Comparison of ENCODE assay signal across 2 cellular contexts in the genomic region with DNA sequence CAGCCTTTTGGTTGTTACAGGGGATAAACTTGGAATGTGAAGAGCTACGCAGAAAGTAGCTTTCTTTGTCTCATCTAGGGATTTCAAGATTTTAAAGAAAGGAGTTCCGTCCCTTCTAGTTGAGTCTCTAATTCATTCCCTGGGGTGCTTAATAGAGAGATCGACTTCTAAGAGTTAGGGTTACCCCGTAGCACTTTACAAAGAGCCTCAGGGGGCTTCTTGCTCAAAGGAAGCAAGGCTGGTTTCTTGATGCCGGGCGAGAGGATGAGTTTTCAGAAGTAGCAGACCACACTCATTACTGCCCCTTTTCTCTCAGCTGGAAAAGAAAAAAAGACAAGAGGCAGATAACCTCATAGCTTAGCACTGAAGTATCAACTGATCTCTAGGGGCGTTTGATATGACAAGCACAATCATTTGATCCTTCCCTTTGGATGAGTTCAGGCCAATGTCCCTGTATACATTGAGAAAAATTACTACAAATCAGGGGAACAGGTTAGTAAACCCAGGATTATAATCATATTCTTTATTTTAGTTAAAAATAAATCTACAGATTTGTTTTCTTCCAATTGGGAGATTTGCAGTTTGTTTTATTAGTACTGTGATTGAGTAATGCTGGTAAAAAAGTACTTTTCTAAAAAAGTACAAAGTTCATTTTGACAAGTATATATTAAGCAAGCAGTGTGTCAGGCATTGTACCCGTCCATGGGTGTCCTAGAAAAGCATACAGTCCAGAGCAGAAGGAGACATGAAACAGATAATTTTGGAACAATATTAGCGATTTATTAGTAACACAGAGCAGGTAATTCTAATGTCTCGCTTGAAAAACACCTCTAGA.
A peak's percentile ranks its signal among the peaks of the same experiment; 100 is the strongest.
TF ChIP-seq lines count a peak whose summit lies in the region.

No MANE protein-coding gene starts in this region.

TF ChIP-seq in H1, 55 proteins besides CTCF, POLR2A, EP300 and RAD21:
- TF ChIP-seq SIN3A (conservative IDR thresholded peaks at IDR 0.05 in 1 of 2, IDR thresholded peaks at IDR 0.05 in 1 of 2; ENCODE audit: low read depth in 1 of 2, low read length in 2 of 2) (no peak), GTF2F1 (IDR thresholded peaks at IDR 0.05; ENCODE audit: borderline replicate concordance, low read depth, low read length) (no peak), RXRA (IDR thresholded peaks at IDR 0.05; ENCODE audit: insufficient read depth, low read depth, low read length) (no peak), CEBPB (IDR thresholded peaks at IDR 0.05; ENCODE audit: low read depth, low read length) (no peak), BCL11A (IDR thresholded peaks at IDR 0.05; ENCODE audit: low read depth in 2 of 2, low read length in 2 of 2) (no peak), NRF1 (IDR thresholded peaks at IDR 0.05; ENCODE audit: low read depth, low read length) (no peak), SIX5 (IDR thresholded peaks at IDR 0.05; ENCODE audit: low read depth, low read length) (no peak), CHD1 (IDR thresholded peaks at IDR 0.05; ENCODE audit: low read depth, low read length) (no peak), NANOG (IDR thresholded peaks at IDR 0.05; ENCODE audit: insufficient read depth, low read depth, low read length, poor library complexity, severe bottlenecking) (peak; percentile 67), CTBP2 (IDR thresholded peaks at IDR 0.05; ENCODE audit: borderline replicate concordance, insufficient read depth, insufficient read length, low read length) (no peak), EZH2 (IDR thresholded peaks at IDR 0.05; ENCODE audit: low read depth, low read length, severe bottlenecking) (no peak), ASH2L (IDR thresholded peaks at IDR 0.05; ENCODE audit: low read length) (no peak)
- TF ChIP-seq, protein P1, sequence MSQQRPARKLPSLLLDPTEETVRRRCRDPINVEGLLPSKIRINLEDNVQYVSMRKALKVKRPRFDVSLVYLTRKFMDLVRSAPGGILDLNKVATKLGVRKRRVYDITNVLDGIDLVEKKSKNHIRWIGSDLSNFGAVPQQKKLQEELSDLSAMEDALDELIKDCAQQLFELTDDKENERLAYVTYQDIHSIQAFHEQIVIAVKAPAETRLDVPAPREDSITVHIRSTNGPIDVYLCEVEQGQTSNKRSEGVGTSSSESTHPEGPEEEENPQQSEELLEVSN (IDR thresholded peaks at IDR 0.05), result no peak
- TF ChIP-seq, protein P2, sequence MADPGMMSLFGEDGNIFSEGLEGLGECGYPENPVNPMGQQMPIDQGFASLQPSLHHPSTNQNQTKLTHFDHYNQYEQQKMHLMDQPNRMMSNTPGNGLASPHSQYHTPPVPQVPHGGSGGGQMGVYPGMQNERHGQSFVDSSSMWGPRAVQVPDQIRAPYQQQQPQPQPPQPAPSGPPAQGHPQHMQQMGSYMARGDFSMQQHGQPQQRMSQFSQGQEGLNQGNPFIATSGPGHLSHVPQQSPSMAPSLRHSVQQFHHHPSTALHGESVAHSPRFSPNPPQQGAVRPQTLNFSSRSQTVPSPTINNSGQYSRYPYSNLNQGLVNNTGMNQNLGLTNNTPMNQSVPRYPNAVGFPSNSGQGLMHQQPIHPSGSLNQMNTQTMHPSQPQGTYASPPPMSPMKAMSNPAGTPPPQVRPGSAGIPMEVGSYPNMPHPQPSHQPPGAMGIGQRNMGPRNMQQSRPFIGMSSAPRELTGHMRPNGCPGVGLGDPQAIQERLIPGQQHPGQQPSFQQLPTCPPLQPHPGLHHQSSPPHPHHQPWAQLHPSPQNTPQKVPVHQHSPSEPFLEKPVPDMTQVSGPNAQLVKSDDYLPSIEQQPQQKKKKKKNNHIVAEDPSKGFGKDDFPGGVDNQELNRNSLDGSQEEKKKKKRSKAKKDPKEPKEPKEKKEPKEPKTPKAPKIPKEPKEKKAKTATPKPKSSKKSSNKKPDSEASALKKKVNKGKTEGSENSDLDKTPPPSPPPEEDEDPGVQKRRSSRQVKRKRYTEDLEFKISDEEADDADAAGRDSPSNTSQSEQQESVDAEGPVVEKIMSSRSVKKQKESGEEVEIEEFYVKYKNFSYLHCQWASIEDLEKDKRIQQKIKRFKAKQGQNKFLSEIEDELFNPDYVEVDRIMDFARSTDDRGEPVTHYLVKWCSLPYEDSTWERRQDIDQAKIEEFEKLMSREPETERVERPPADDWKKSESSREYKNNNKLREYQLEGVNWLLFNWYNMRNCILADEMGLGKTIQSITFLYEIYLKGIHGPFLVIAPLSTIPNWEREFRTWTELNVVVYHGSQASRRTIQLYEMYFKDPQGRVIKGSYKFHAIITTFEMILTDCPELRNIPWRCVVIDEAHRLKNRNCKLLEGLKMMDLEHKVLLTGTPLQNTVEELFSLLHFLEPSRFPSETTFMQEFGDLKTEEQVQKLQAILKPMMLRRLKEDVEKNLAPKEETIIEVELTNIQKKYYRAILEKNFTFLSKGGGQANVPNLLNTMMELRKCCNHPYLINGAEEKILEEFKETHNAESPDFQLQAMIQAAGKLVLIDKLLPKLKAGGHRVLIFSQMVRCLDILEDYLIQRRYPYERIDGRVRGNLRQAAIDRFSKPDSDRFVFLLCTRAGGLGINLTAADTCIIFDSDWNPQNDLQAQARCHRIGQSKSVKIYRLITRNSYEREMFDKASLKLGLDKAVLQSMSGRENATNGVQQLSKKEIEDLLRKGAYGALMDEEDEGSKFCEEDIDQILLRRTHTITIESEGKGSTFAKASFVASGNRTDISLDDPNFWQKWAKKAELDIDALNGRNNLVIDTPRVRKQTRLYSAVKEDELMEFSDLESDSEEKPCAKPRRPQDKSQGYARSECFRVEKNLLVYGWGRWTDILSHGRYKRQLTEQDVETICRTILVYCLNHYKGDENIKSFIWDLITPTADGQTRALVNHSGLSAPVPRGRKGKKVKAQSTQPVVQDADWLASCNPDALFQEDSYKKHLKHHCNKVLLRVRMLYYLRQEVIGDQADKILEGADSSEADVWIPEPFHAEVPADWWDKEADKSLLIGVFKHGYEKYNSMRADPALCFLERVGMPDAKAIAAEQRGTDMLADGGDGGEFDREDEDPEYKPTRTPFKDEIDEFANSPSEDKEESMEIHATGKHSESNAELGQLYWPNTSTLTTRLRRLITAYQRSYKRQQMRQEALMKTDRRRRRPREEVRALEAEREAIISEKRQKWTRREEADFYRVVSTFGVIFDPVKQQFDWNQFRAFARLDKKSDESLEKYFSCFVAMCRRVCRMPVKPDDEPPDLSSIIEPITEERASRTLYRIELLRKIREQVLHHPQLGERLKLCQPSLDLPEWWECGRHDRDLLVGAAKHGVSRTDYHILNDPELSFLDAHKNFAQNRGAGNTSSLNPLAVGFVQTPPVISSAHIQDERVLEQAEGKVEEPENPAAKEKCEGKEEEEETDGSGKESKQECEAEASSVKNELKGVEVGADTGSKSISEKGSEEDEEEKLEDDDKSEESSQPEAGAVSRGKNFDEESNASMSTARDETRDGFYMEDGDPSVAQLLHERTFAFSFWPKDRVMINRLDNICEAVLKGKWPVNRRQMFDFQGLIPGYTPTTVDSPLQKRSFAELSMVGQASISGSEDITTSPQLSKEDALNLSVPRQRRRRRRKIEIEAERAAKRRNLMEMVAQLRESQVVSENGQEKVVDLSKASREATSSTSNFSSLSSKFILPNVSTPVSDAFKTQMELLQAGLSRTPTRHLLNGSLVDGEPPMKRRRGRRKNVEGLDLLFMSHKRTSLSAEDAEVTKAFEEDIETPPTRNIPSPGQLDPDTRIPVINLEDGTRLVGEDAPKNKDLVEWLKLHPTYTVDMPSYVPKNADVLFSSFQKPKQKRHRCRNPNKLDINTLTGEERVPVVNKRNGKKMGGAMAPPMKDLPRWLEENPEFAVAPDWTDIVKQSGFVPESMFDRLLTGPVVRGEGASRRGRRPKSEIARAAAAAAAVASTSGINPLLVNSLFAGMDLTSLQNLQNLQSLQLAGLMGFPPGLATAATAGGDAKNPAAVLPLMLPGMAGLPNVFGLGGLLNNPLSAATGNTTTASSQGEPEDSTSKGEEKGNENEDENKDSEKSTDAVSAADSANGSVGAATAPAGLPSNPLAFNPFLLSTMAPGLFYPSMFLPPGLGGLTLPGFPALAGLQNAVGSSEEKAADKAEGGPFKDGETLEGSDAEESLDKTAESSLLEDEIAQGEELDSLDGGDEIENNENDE (IDR thresholded peaks at IDR 0.05; ENCODE audit: insufficient replicate concordance, low read length), result peak; percentile 20

TF ChIP-seq in liver, 16 proteins besides CTCF, POLR2A, EP300 and RAD21:
- TF ChIP-seq SP1 (IDR thresholded peaks at IDR 0.05) (peak; percentile 92), HNF4A (conservative IDR thresholded peaks at IDR 0.05) (peak; percentile 93), YY1 (IDR thresholded peaks at IDR 0.05) (peak; percentile 89), RXRA (IDR thresholded peaks at IDR 0.05) (peak; percentile 17 to 54), JUND (IDR thresholded peaks at IDR 0.05) (peak in 1 of 2 donors; percentile 47), HNF4G (IDR thresholded peaks at IDR 0.05) (peak; percentile 71), EGR1 (IDR thresholded peaks at IDR 0.05; ENCODE audit: low read depth in 2 of 2) (no peak), REST (IDR thresholded peaks at IDR 0.05) (peak; percentile 75), GABPA (IDR thresholded peaks at IDR 0.05 in 1 of 2, conservative IDR thresholded peaks at IDR 0.05 in 1 of 2) (no peak), TAF1 (conservative IDR thresholded peaks at IDR 0.05) (no peak), FOXA1 (IDR thresholded peaks at IDR 0.05) (peak; percentile 30), FOXA2 (IDR thresholded peaks at IDR 0.05) (no peak), NR2F2 (IDR thresholded peaks at IDR 0.05) (no peak)
- TF ChIP-seq, protein P3, sequence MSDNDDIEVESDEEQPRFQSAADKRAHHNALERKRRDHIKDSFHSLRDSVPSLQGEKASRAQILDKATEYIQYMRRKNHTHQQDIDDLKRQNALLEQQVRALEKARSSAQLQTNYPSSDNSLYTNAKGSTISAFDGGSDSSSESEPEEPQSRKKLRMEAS (IDR thresholded peaks at IDR 0.05), result peak; percentile 38
- TF ChIP-seq, protein P4, sequence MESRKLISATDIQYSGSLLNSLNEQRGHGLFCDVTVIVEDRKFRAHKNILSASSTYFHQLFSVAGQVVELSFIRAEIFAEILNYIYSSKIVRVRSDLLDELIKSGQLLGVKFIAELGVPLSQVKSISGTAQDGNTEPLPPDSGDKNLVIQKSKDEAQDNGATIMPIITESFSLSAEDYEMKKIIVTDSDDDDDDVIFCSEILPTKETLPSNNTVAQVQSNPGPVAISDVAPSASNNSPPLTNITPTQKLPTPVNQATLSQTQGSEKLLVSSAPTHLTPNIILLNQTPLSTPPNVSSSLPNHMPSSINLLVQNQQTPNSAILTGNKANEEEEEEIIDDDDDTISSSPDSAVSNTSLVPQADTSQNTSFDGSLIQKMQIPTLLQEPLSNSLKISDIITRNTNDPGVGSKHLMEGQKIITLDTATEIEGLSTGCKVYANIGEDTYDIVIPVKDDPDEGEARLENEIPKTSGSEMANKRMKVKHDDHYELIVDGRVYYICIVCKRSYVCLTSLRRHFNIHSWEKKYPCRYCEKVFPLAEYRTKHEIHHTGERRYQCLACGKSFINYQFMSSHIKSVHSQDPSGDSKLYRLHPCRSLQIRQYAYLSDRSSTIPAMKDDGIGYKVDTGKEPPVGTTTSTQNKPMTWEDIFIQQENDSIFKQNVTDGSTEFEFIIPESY (IDR thresholded peaks at IDR 0.05), result peak; percentile 56
